Comparison of ENCODE assay signal across 1 cellular context in the genomic region with DNA sequence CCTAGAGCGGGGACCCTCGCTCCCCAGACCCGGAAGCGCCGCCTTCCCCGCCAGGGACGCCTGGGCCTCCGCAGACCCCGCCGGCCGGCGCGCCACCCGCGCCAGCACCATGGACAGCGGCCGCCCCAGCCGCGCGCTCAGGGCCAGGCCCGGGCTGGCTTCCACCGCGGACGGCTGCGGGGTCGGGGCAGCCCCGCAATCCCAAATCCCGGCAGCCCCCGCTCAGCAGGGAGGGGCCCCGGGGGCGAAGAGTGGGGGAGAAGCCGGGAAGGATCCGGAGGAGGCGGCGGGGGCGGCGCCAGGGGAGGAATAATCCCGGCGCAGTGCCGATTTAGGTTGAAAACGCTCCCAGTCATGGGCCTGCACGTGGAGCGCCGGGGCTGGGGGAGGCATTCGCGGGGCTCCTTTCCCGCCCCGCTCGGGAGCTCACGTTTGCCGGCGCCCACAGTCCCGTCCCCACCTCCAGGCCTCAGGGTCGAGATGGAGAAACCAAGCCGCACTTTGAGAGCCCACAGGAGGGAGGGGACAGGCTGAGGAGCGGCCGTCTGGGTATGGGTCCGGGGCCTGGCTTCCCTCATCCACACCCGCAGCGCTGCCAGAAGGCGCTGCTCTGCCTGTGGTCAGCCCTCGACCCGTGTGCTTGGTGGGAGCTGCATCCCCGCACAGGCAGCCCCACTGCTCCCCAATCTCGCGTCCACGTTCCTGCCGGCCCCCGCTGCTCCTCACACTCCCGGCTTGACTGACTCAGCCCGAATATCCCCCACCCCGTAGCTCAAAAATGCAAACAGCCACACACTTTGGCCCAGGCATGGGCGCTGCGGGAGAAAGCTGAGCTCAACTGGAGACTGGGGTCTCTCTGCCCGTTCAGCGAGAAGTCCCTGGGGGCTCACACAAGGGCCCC.
TF ChIP-seq lines count a peak whose summit lies in the region.

No MANE protein-coding gene starts in this region.

TF ChIP-seq in HepG2, 621 proteins besides CTCF, POLR2A, EP300 and RAD21 (continued from another document and continues in another):
- TF ChIP-seq, protein P1, sequence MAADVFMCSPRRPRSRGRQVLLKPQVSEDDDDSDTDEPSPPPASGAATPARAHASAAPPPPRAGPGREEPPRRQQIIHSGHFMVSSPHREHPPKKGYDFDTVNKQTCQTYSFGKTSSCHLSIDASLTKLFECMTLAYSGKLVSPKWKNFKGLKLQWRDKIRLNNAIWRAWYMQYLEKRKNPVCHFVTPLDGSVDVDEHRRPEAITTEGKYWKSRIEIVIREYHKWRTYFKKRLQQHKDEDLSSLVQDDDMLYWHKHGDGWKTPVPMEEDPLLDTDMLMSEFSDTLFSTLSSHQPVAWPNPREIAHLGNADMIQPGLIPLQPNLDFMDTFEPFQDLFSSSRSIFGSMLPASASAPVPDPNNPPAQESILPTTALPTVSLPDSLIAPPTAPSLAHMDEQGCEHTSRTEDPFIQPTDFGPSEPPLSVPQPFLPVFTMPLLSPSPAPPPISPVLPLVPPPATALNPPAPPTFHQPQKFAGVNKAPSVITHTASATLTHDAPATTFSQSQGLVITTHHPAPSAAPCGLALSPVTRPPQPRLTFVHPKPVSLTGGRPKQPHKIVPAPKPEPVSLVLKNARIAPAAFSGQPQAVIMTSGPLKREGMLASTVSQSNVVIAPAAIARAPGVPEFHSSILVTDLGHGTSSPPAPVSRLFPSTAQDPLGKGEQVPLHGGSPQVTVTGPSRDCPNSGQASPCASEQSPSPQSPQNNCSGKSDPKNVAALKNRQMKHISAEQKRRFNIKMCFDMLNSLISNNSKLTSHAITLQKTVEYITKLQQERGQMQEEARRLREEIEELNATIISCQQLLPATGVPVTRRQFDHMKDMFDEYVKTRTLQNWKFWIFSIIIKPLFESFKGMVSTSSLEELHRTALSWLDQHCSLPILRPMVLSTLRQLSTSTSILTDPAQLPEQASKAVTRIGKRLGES (CRISPR knock-in tag; IDR thresholded peaks at IDR 0.05; ENCODE audit: borderline replicate concordance) = peak; percentile 88; the same call in 1 of the 2 replicates
- TF ChIP-seq KDM3A (CRISPR knock-in tag; IDR thresholded peaks at IDR 0.05; ENCODE audit: low read depth) (no peak), ZNF10 (CRISPR knock-in tag; IDR thresholded peaks at IDR 0.05; ENCODE audit: borderline replicate concordance, low read depth) (no peak), ZNF563 (CRISPR knock-in tag; IDR thresholded peaks at IDR 0.05) (peak; percentile 96), NFATC3 (CRISPR knock-in tag; IDR thresholded peaks at IDR 0.05) (no peak), CHCHD3 (CRISPR knock-in tag; IDR thresholded peaks at IDR 0.05) (peak; percentile 73; the same call in 1 of the 2 replicates), ASH2L (IDR thresholded peaks at IDR 0.05; ENCODE audit: insufficient read length, low read depth, low read length) (no peak), IKZF4 (CRISPR knock-in tag; IDR thresholded peaks at IDR 0.05; ENCODE audit: borderline replicate concordance, low read depth, not compliant biosample characterization) (peak; percentile 97), ZNF768 (CRISPR knock-in tag; IDR thresholded peaks at IDR 0.05) (peak; percentile 57; the same call in 1 of the 2 replicates), HNRNPK (IDR thresholded peaks at IDR 0.05; ENCODE audit: low read depth, low read length, poor library complexity, severe bottlenecking) (no peak), ZNF569 (CRISPR knock-in tag; IDR thresholded peaks at IDR 0.05; ENCODE audit: borderline replicate concordance) (no peak), KDM4B (CRISPR knock-in tag; IDR thresholded peaks at IDR 0.05) (no peak), SRSF9 (IDR thresholded peaks at IDR 0.05; ENCODE audit: borderline replicate concordance, insufficient read depth, low read depth, low read length, poor library complexity, severe bottlenecking) (no peak)
- TF ChIP-seq, protein P2, sequence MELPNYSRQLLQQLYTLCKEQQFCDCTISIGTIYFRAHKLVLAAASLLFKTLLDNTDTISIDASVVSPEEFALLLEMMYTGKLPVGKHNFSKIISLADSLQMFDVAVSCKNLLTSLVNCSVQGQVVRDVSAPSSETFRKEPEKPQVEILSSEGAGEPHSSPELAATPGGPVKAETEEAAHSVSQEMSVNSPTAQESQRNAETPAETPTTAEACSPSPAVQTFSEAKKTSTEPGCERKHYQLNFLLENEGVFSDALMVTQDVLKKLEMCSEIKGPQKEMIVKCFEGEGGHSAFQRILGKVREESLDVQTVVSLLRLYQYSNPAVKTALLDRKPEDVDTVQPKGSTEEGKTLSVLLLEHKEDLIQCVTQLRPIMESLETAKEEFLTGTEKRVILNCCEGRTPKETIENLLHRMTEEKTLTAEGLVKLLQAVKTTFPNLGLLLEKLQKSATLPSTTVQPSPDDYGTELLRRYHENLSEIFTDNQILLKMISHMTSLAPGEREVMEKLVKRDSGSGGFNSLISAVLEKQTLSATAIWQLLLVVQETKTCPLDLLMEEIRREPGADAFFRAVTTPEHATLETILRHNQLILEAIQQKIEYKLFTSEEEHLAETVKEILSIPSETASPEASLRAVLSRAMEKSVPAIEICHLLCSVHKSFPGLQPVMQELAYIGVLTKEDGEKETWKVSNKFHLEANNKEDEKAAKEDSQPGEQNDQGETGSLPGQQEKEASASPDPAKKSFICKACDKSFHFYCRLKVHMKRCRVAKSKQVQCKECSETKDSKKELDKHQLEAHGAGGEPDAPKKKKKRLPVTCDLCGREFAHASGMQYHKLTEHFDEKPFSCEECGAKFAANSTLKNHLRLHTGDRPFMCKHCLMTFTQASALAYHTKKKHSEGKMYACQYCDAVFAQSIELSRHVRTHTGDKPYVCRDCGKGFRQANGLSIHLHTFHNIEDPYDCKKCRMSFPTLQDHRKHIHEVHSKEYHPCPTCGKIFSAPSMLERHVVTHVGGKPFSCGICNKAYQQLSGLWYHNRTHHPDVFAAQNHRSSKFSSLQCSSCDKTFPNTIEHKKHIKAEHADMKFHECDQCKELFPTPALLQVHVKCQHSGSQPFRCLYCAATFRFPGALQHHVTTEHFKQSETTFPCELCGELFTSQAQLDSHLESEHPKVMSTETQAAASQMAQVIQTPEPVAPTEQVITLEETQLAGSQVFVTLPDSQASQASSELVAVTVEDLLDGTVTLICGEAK (IDR thresholded peaks at IDR 0.05) = no peak
- TF ChIP-seq, protein P2 (CRISPR knock-in tag; IDR thresholded peaks at IDR 0.05) = no peak
- TF ChIP-seq, protein P3, sequence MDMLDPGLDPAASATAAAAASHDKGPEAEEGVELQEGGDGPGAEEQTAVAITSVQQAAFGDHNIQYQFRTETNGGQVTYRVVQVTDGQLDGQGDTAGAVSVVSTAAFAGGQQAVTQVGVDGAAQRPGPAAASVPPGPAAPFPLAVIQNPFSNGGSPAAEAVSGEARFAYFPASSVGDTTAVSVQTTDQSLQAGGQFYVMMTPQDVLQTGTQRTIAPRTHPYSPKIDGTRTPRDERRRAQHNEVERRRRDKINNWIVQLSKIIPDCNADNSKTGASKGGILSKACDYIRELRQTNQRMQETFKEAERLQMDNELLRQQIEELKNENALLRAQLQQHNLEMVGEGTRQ (IDR thresholded peaks at IDR 0.05; ENCODE audit: low read depth, low read length) = no peak
- TF ChIP-seq, protein P3 (CRISPR knock-in tag; IDR thresholded peaks at IDR 0.05; ENCODE audit: borderline replicate concordance) = no peak
- TF ChIP-seq, protein P4, sequence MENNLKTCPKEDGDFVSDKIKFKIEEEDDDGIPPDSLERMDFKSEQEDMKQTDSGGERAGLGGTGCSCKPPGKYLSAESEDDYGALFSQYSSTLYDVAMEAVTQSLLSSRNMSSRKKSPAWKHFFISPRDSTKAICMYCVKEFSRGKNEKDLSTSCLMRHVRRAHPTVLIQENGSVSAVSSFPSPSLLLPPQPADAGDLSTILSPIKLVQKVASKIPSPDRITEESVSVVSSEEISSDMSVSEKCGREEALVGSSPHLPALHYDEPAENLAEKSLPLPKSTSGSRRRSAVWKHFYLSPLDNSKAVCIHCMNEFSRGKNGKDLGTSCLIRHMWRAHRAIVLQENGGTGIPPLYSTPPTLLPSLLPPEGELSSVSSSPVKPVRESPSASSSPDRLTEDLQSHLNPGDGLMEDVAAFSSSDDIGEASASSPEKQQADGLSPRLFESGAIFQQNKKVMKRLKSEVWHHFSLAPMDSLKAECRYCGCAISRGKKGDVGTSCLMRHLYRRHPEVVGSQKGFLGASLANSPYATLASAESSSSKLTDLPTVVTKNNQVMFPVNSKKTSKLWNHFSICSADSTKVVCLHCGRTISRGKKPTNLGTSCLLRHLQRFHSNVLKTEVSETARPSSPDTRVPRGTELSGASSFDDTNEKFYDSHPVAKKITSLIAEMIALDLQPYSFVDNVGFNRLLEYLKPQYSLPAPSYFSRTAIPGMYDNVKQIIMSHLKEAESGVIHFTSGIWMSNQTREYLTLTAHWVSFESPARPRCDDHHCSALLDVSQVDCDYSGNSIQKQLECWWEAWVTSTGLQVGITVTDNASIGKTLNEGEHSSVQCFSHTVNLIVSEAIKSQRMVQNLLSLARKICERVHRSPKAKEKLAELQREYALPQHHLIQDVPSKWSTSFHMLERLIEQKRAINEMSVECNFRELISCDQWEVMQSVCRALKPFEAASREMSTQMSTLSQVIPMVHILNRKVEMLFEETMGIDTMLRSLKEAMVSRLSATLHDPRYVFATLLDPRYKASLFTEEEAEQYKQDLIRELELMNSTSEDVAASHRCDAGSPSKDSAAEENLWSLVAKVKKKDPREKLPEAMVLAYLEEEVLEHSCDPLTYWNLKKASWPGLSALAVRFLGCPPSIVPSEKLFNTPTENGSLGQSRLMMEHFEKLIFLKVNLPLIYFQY (CRISPR knock-in tag; IDR thresholded peaks at IDR 0.05; ENCODE audit: borderline replicate concordance) = peak; percentile 69; the same call in 1 of the 2 replicates
- TF ChIP-seq, protein P5, sequence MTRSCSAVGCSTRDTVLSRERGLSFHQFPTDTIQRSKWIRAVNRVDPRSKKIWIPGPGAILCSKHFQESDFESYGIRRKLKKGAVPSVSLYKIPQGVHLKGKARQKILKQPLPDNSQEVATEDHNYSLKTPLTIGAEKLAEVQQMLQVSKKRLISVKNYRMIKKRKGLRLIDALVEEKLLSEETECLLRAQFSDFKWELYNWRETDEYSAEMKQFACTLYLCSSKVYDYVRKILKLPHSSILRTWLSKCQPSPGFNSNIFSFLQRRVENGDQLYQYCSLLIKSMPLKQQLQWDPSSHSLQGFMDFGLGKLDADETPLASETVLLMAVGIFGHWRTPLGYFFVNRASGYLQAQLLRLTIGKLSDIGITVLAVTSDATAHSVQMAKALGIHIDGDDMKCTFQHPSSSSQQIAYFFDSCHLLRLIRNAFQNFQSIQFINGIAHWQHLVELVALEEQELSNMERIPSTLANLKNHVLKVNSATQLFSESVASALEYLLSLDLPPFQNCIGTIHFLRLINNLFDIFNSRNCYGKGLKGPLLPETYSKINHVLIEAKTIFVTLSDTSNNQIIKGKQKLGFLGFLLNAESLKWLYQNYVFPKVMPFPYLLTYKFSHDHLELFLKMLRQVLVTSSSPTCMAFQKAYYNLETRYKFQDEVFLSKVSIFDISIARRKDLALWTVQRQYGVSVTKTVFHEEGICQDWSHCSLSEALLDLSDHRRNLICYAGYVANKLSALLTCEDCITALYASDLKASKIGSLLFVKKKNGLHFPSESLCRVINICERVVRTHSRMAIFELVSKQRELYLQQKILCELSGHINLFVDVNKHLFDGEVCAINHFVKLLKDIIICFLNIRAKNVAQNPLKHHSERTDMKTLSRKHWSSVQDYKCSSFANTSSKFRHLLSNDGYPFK (CRISPR knock-in tag; IDR thresholded peaks at IDR 0.05; ENCODE audit: borderline replicate concordance) = no peak
